In the genomic region with DNA sequence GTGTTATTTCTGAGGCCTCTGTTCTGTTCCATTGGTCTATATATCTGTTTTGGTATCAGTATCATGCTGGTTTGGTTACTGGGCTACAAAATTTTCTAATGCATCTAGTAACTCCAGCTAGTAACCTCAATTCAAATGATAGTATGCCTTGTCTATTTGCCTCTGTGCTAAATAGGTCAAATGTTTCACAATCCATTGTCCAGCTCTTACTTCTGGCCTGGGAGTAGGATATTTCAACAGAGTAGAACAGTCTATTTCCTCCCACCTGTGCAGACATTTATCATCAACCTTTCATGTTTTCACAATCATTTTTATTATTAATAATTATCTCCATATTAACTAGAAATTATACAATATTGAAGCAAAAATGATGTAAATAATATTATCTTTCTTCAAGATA, we compare ENCODE assay signal across 1 cellular context.
TF ChIP-seq lines count a peak whose summit lies in the region.

No MANE protein-coding gene starts in this region.

TF ChIP-seq in IMR-90, 13 proteins besides CTCF, POLR2A, EP300 and RAD21:
- TF ChIP-seq CEBPB (IDR thresholded peaks at IDR 0.05; ENCODE audit: low read depth, low read length) (0 out of 2 replicates have a peak, but pooled peaks have one; percentile 19), RFX5 (IDR thresholded peaks at IDR 0.05; ENCODE audit: low read depth, low read length) (no peak)
